Comparison of ENCODE assay signal across 16 cellular contexts in genomic region chr1:37666241-37666867, GRCh38. TPM values are rescaled to one million over a fixed set of nuclear protein-coding genes. Genes with fewer than 3 reads are reported as not detected.
DNase-seq lines count a peak whose midpoint lies in the region; TF ChIP-seq lines count a peak whose summit lies in the region.
"Had no signal": no experiment of that assay in that cellular context is flagged by ENCODE, and none has a peak within 500 bp of the region (broad histone marks: within the 10 kb centered on the region; RNA-seq: fewer than 3 reads in every experiment).

No MANE protein-coding gene starts in this region.

- H3K4me3 Mint-ChIP-seq in CD14-positive monocyte, result no peak overlapping the region
- H3K4me3 Mint-ChIP-seq: CD4-positive, alpha-beta T cell; HFFc6 had no signal

- CTCF ChIA-PET in HEK293 (lab: Yijun Ruan, JAX), result interaction anchor here (0.5 to 1.6 kb wide), 4 partner anchors 12 to 255 kb away, joined by 3 to 5 read pairs (median 3); no protein-coding TSS in a partner anchor

- TF ChIP-seq POLR2A in spleen (IDR thresholded peaks at IDR 0.05) (no peak), lower leg skin (IDR thresholded peaks at IDR 0.05) (no peak)

- H3K4me1 Mint-ChIP-seq in CD14-positive monocyte, result no peaks in the 10 kb centered on the region

- no peak overlapping the region for H3K4me3 ChIP-seq in HEK293 (ENCODE audit: low read depth, low read length)
- no peak overlapping the region for H3K4me3 ChIP-seq in spleen
- no peak overlapping the region for H3K4me3 ChIP-seq in lower leg skin (ENCODE audit: low read depth, poor library complexity, severe bottlenecking)
- H3K4me3 ChIP-seq: GM23248 had no signal

- H3K27me3 ChIP-seq in spleen (replicated peaks in 1 of 7), result peaks cover 0 to 34% (median 0%) of the 10 kb centered on the region in 7 donors
- H3K27me3 ChIP-seq: BE2C had no signal

- peak overlapping the region in 1 of 7 donors; percentile 26 for H3K27ac Mint-ChIP-seq in CD14-positive monocyte
- H3K27ac Mint-ChIP-seq: CD4-positive, alpha-beta T cell; HFFc6 had no signal

- no peaks in the 10 kb centered on the region for H3K4me1 ChIP-seq in HEK293 (ENCODE audit: control insufficient read depth, insufficient read depth, low read length)
- H3K4me1 ChIP-seq in spleen, result no peaks in the 10 kb centered on the region
- H3K4me1 ChIP-seq: Caco-2 had no signal

- no peak overlapping the region for H3K27ac ChIP-seq in HEK293 (ENCODE audit: extremely low read depth, low read depth, low read length)
- no peak overlapping the region for H3K27ac ChIP-seq in spleen
- H3K27ac ChIP-seq: GM23248, KMS-11 had no signal

- TF ChIP-seq CTCF in CD14-positive monocyte (IDR thresholded peaks at IDR 0.05) (no peak), HEK293 (tag by site-specific recombination; IDR thresholded peaks at IDR 0.05) (no peak), spleen (IDR thresholded peaks at IDR 0.05 in 8 of 11, conservative IDR thresholded peaks at IDR 0.05 in 3 of 11) (no peak), lower leg skin (IDR thresholded peaks at IDR 0.05) (no peak)

- H3K27me3 Mint-ChIP-seq in CD14-positive monocyte (ENCODE audit: low read depth in 3 of 3), result peaks cover 3 to 5% (median 4%) of the 10 kb centered on the region in 3 donors

- POLR2A ChIA-PET in HEK293 (lab: Yijun Ruan, JAX), result no interaction called here

- DNase-seq in CD14-positive monocyte (ENCODE audit: low spot score), result peak; percentile 7
- peak; percentile 43 for DNase-seq in cerebellum (ENCODE audit: low spot score)
- DNase-seq in spleen, result peak; percentile 8
- no peak for DNase-seq in stimulated activated naive CD4-positive, alpha-beta T cell treated with Interleukin-2 at 50 U/mL for 16 hours (lab: John Stamatoyannopoulos, UW)
- DNase-seq in HPDE6-E6E7 (ENCODE audit: extremely low spot score), result no peak
- no peak for DNase-seq in lower leg skin (ENCODE audit: low spot score in 2 of 2)
- DNase-seq: Caco-2; CD4-positive, alpha-beta T cell; GF-D8; HCEC 1CT; HFFc6 had no signal

- H3K36me3 ChIP-seq in HEK293 (ENCODE audit: control insufficient read depth in 2 of 2, insufficient read depth in 1 of 2, low read length in 2 of 2) (no peaks in the 10 kb centered on the region), spleen (no peaks in the 10 kb centered on the region)
- H3K36me3 ChIP-seq: BE2C had no signal

- WGBS in spleen, 5 donors, result 79 to 89% (median 87%) methylated on average over 11 of the region's 11 CpGs
- WGBS in lower leg skin, 2 donors, result 73 to 78% methylated on average over 11 of the region's 11 CpGs

- H3K9me3 ChIP-seq in HEK293 (ENCODE audit: control insufficient read depth, insufficient read depth, low read depth, low read length) (no peaks in the 10 kb centered on the region), spleen (no peaks in the 10 kb centered on the region)
- H3K9me3 ChIP-seq: BE2C, Caco-2 had no signal

- intact Hi-C loops in CD14-positive monocyte (cut with micrococcal nuclease) (no loop called here), spleen (cut with DNase I; ENCODE audit: low total_unique reads) (no loop called here), lower leg skin (cut with DNase I; ENCODE audit: low total_unique reads) (no loop called here)

- H3K36me3 Mint-ChIP-seq in CD14-positive monocyte, result no peaks in the 10 kb centered on the region

- no peaks in the 10 kb centered on the region for H3K9me3 Mint-ChIP-seq in CD14-positive monocyte
- H3K9me3 Mint-ChIP-seq: CD4-positive, alpha-beta T cell; HFFc6 had no signal

TF ChIP-seq in HEK293, 187 proteins besides CTCF, POLR2A, EP300 and RAD21:
- 0 out of 2 replicates have a peak, but pooled peaks have one; percentile 50 for TF ChIP-seq ZNF768 (tag by site-specific recombination; IDR thresholded peaks at IDR 0.05)
- no peak for TF ChIP-seq HOXA7 (CRISPR knock-in tag; IDR thresholded peaks at IDR 0.05; ENCODE audit: borderline replicate concordance)
- no peak for TF ChIP-seq ZSCAN4 (tag by site-specific recombination; IDR thresholded peaks at IDR 0.05)
- TF ChIP-seq ZBTB7A (tag by site-specific recombination; IDR thresholded peaks at IDR 0.05; ENCODE audit: low read depth), result no peak
- no peak for TF ChIP-seq ZBTB17 (tag by site-specific recombination; IDR thresholded peaks at IDR 0.05)
- TF ChIP-seq ZNF555 (tag by site-specific recombination; conservative IDR thresholded peaks at IDR 0.05), result no peak
TF ChIP-seq in HEK293: peak in this region for 1.

RNA-seq across cellular contexts. Expression of gene CDCA8, which starts 26.0 kb away (rescaled TPM):
- polyA plus RNA-seq in CD14-positive monocyte (under 1 TPM; 0.09 to 0.60 TPM), spleen (1 to 10 TPM; 1.5 to 7.7 (median 3.9) TPM)
- total RNA-seq in cerebellum (3.6 TPM), spleen (1 to 10 TPM; 1.2 to 8.2 (median 4.3) TPM), lower leg skin (1 to 10 TPM; 1.0 to 3.2 (median 1.8) TPM)

RNA-seq across cellular contexts. Expression of gene RSPO1, which starts 31.7 kb away (rescaled TPM):
- polyA plus RNA-seq in CD14-positive monocyte (not detected), spleen (under 1 TPM; 0.20 to 0.50 (median 0.48) TPM)
- total RNA-seq in cerebellum (1.6 TPM), spleen (1 to 10 TPM in 1 of 7 donors, under 1 TPM in 5, not detected in 1; 0.37 to 1.0 (median 0.53) TPM), lower leg skin (1 to 10 TPM; 1.1 to 9.4 (median 6.2) TPM)
- total RNA-seq: Caco-2; CD4-positive, alpha-beta T cell; Daoy; HFFc6 had no signal
- polyA plus RNA-seq: GM23248 had no signal

Comparison
In these comparisons a context has a peak if more than half of its experiments do, and no peak if none do; other contexts are left out.
1. DNase-seq: peak in CD14-positive monocyte (single experiment), cerebellum (single experiment) and spleen (single experiment); none in stimulated activated naive CD4-positive, alpha-beta T cell treated with Interleukin-2 at 50 U/mL for 16 hours (single experiment), HPDE6-E6E7 (single experiment) and lower leg skin (0 of 2).